In the genomic region with DNA sequence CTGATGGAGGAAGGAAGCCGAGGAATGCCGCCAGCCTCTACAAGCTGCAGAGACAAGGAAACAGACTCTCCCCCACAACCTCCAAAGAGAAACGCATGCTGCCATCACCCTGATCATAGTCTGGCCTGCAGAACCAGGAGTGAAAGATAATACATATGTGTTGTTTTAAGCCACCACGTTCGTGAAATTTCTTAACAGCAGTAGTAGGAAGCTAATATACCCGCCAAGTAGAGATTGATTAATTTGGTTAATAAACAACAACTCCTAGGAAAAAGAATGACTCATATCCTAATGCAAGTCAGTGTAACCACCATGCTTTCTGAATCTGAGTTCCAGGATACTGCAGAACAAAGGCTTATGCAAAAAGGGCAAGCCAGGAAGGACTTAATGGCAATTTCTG, we compare ENCODE assay signal across 1 cellular context.
TF ChIP-seq lines count a peak whose summit lies in the region.

No MANE protein-coding gene starts in this region.

TF ChIP-seq in liver, 16 proteins besides CTCF, POLR2A, EP300 and RAD21 (continued from another document):
- TF ChIP-seq, protein P1, sequence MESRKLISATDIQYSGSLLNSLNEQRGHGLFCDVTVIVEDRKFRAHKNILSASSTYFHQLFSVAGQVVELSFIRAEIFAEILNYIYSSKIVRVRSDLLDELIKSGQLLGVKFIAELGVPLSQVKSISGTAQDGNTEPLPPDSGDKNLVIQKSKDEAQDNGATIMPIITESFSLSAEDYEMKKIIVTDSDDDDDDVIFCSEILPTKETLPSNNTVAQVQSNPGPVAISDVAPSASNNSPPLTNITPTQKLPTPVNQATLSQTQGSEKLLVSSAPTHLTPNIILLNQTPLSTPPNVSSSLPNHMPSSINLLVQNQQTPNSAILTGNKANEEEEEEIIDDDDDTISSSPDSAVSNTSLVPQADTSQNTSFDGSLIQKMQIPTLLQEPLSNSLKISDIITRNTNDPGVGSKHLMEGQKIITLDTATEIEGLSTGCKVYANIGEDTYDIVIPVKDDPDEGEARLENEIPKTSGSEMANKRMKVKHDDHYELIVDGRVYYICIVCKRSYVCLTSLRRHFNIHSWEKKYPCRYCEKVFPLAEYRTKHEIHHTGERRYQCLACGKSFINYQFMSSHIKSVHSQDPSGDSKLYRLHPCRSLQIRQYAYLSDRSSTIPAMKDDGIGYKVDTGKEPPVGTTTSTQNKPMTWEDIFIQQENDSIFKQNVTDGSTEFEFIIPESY (IDR thresholded peaks at IDR 0.05): peak; percentile 64
- peak in 1 of 2 donors; percentile 65 for TF ChIP-seq GABPA (IDR thresholded peaks at IDR 0.05 in 1 of 2, conservative IDR thresholded peaks at IDR 0.05 in 1 of 2)
